In the genomic region with DNA sequence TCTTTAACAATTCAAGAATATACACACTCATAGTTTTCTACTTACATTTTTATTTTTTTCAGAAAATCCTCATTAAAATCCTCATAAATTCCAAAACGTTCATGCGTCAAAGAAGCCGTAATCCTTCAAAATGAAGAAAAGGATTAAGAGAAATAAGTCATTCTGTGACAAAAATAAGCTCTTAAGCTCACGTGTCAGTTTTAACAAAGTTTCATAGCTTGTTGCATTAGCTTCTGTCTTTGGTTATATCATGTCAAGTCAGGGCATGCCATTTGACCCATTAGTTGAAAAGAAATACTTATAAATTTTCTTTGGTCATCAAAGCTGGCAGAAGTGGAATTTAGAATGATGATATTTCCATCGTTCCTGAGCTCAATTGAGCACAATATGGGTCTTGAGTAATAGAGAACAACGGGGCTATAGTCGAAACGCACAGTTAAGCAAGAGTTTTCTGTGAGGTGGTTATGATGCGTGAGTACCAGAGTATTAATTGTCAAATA, we compare ENCODE assay signal across 16 cellular contexts.
"Had no signal": no experiment of that assay in that cellular context is flagged by ENCODE, and none has a peak within 500 bp of the region (broad histone marks: within the 10 kb centered on the region; RNA-seq: fewer than 3 reads in every experiment).

No MANE protein-coding gene starts in this region.

- H3K9me3 ChIP-seq: gastrocnemius medialis, heart right ventricle, mucosa of descending colon, psoas muscle, right atrium auricular region had no signal

- H3K27me3 ChIP-seq: gastrocnemius medialis, heart right ventricle, right atrium auricular region had no signal

- H3K9me3 Mint-ChIP-seq: type B pancreatic cell had no signal

- H3K4me3 Mint-ChIP-seq: natural killer cell, type B pancreatic cell had no signal

- H3K4me1 ChIP-seq: gastrocnemius medialis, heart right ventricle, psoas muscle, right atrium auricular region had no signal

- H3K36me3 ChIP-seq: gastrocnemius medialis, heart right ventricle, right atrium auricular region had no signal

- H3K27ac Mint-ChIP-seq: natural killer cell, type B pancreatic cell had no signal

- ATAC-seq: esophagus mucosa, gastrocnemius medialis, heart right ventricle, left lobe of liver, mucosa of descending colon, natural killer cell, psoas muscle had no signal

- H3K36me3 Mint-ChIP-seq: natural killer cell, type B pancreatic cell had no signal

- H3K27me3 Mint-ChIP-seq: type B pancreatic cell had no signal

- H3K4me3 ChIP-seq: gastrocnemius medialis, heart right ventricle, mucosa of descending colon, psoas muscle, right atrium auricular region had no signal

- H3K27ac ChIP-seq: gastrocnemius medialis, heart right ventricle, psoas muscle, right atrium auricular region had no signal

- H3K4me1 Mint-ChIP-seq: natural killer cell had no signal

- DNase-seq: effector memory CD4-positive, alpha-beta T cell; gastrocnemius medialis; heart right ventricle; kidney glomerular epithelial cell; mucosa of descending colon; natural killer cell; psoas muscle; small intestine; stimulated activated CD4-positive, alpha-beta T cell treated with anti-CD3 and anti-CD28 coated beads, Interleukin-2, amount 100 ng/mL, for 48 hours; stimulated activated naive CD4-positive, alpha-beta T cell treated with Interleukin-2 at 50 U/mL for 16 hours had no signal

- FAIRE-seq: islet of Langerhans, small intestine, urothelium cell line had no signal
